In genomic region chr4:177902386-177902785, GRCh38 we compare ENCODE assay signal across 25 cellular contexts.
"Had no signal": no experiment of that assay in that cellular context is flagged by ENCODE, and none has a peak within 500 bp of the region (broad histone marks: within the 10 kb centered on the region; RNA-seq: fewer than 3 reads in every experiment).

No MANE protein-coding gene starts in this region.

- H3K27ac ChIP-seq: colonic mucosa, epithelial cell of prostate, esophagus squamous epithelium, gastroesophageal sphincter, heart left ventricle, hepatocyte, left lung, lower lobe of right lung had no signal

- DNase-seq: colonic mucosa; cortex of kidney; effector CD8-positive, alpha-beta T cell; effector memory CD8-positive, alpha-beta T cell; endodermal cell; erythroblast; esophagus squamous epithelium; foreskin fibroblast; foreskin melanocyte; heart left ventricle; hypothalamus; immature natural killer cell; islet precursor cell; left cardiac atrium; left lung; left ventricle myocardium superior; lower lobe of right lung; mesenchymal stem cell; mucosa of descending colon; naive B cell had no signal

- H3K4me2 ChIP-seq: hepatocyte had no signal

- ATAC-seq: effector memory CD8-positive, alpha-beta T cell; esophagus mucosa; gastroesophageal sphincter; heart left ventricle; left cardiac atrium; left lung; left ventricle myocardium superior; lower lobe of right lung; mucosa of descending colon had no signal

- FAIRE-seq: endometrium had no signal

- H2AFZ ChIP-seq: hepatocyte had no signal

- H3K27me3 ChIP-seq: colonic mucosa, esophagus squamous epithelium, gastroesophageal sphincter, heart left ventricle, hepatocyte, left lung had no signal

- H3K9me3 ChIP-seq: colonic mucosa, esophagus squamous epithelium, lower lobe of right lung had no signal

- H3K4me1 ChIP-seq: colonic mucosa, esophagus squamous epithelium, gastroesophageal sphincter, heart left ventricle, left lung, lower lobe of right lung had no signal

- H3K36me3 ChIP-seq: colonic mucosa, esophagus squamous epithelium, gastroesophageal sphincter, heart left ventricle, left lung, lower lobe of right lung had no signal

- H3K4me3 ChIP-seq: colonic mucosa, esophagus squamous epithelium, gastroesophageal sphincter, heart left ventricle, hepatocyte, left lung, lower lobe of right lung, mucosa of descending colon had no signal
